In genomic region chr10:73772280-73773151, GRCh38 we compare ENCODE assay signal across 8 cellular contexts. TPM values are rescaled to one million over a fixed set of nuclear protein-coding genes. Genes with fewer than 3 reads are reported as not detected.
A peak's percentile ranks its signal among the peaks of the same experiment; 100 is the strongest.
DNase-seq lines count a peak whose midpoint lies in the region; ATAC-seq and TF ChIP-seq lines count a peak whose summit lies in the region.

No MANE protein-coding gene starts in this region.

- H3K27me3 Mint-ChIP-seq in activated naive CD8-positive, alpha-beta T cell treated with anti-CD3 and anti-CD28 coated beads, Interleukin-2, amount 10 ng/mL, durations not matched to agents 7 days and 5 days = no peaks in the 10 kb centered on the region

- no peaks in the 10 kb centered on the region for H3K9me3 ChIP-seq in HUES64 (ENCODE audit: insufficient read depth, low read depth, low read length)
- H3K9me3 ChIP-seq in parathyroid adenoma (ENCODE audit: control insufficient read depth, low read length) = no peaks in the 10 kb centered on the region
- H3K9me3 ChIP-seq in tibial nerve = no peaks in the 10 kb centered on the region

- H3K27me3 ChIP-seq in HUES64 (ENCODE audit: insufficient read depth, low read length) = no peaks in the 10 kb centered on the region
- no peaks in the 10 kb centered on the region for H3K27me3 ChIP-seq in parathyroid adenoma (ENCODE audit: control insufficient read depth, insufficient read depth, low read length)
- no peaks in the 10 kb centered on the region for H3K27me3 ChIP-seq in tibial nerve

- peaks cover 13% of the 10 kb centered on the region for H3K4me1 ChIP-seq in HUES64 (ENCODE audit: insufficient read depth, low read length)
- peaks cover 3% of the 10 kb centered on the region for H3K4me1 ChIP-seq in parathyroid adenoma
- peaks cover 0 to 52% (median 24%) of the 10 kb centered on the region in 4 donors for H3K4me1 ChIP-seq in tibial nerve

- DNase-seq in Daoy (ENCODE audit: low read depth) = peak; percentile 76
- peak; percentile 66 for DNase-seq in SKM-1 treated with dmso at 0.1 percent for 144 hours (lab: John Stamatoyannopoulos, UW; ENCODE audit: unreplicated experiment)
- peak; percentile 90 for DNase-seq in activated naive CD8-positive, alpha-beta T cell treated with anti-CD3 and anti-CD28 coated beads, Interleukin-2, amount 10 ng/mL, durations not matched to agents 7 days and 5 days
- peak; percentile 91 for DNase-seq in Right ventricle myocardium superior
- DNase-seq in tibial nerve (ENCODE audit: low spot score in 2 of 2) = peak; percentile 45 to 50

- H3K79me2 ChIP-seq in parathyroid adenoma = peaks cover 7% of the 10 kb centered on the region

- H3K36me3 ChIP-seq in HUES64 (ENCODE audit: insufficient read depth, low read length) (peaks cover 64% of the 10 kb centered on the region), parathyroid adenoma (ENCODE audit: control insufficient read depth, insufficient read depth, low read length) (no peaks in the 10 kb centered on the region), tibial nerve (peaks cover 5 to 70% (median 11%) of the 10 kb centered on the region in 3 donors)

- peak overlapping the region; percentile 95 for H3K27ac Mint-ChIP-seq in activated naive CD8-positive, alpha-beta T cell treated with anti-CD3 and anti-CD28 coated beads, Interleukin-2, amount 10 ng/mL, durations not matched to agents 7 days and 5 days

- TF ChIP-seq CTCF in parathyroid adenoma (IDR thresholded peaks at IDR 0.05) = peak; percentile 22
- TF ChIP-seq CTCF in tibial nerve (IDR thresholded peaks at IDR 0.05) = peak in 3 of 5 experiments; percentile 4 to 17 (median 7)

- H3K9me3 Mint-ChIP-seq in activated naive CD8-positive, alpha-beta T cell treated with anti-CD3 and anti-CD28 coated beads, Interleukin-2, amount 10 ng/mL, durations not matched to agents 7 days and 5 days = no peaks in the 10 kb centered on the region

- H3K4me3 ChIP-seq in HUES64 (ENCODE audit: low read length) (peak overlapping the region; percentile 78), parathyroid adenoma (ENCODE audit: low read depth, low read length) (peak overlapping the region; percentile 69), tibial nerve (peak overlapping the region; percentile 76 to 94 (median 88))

- POLR2A ChIA-PET in activated naive CD8-positive, alpha-beta T cell treated with anti-CD3 and anti-CD28 coated beads, Interleukin-2, amount 10 ng/mL, durations not matched to agents 7 days and 5 days (lab: Charles Lee) = interaction anchor here (0.6 to 4.1 kb wide), 13 partner anchors 11 to 107 kb away, joined by 3 to 101 read pairs (median 5); partner anchors contain the start of genes CAMK2G, CHCHD1, SEC24C and ZSWIM8

- intact Hi-C loops in Right ventricle myocardium superior (cut with DNase I) = no loop called here

- TF ChIP-seq POLR2A in tibial nerve (IDR thresholded peaks at IDR 0.05) = peak; percentile 79 to 89

- peaks cover 51% of the 10 kb centered on the region for H3K4me1 Mint-ChIP-seq in activated naive CD8-positive, alpha-beta T cell treated with anti-CD3 and anti-CD28 coated beads, Interleukin-2, amount 10 ng/mL, durations not matched to agents 7 days and 5 days

- H3K9ac ChIP-seq in HUES64 (ENCODE audit: low read depth, low read length) = peak overlapping the region; percentile 87
- H3K9ac ChIP-seq in parathyroid adenoma = peak overlapping the region; percentile 20

- H3K27ac ChIP-seq in HUES64 (ENCODE audit: low read depth, low read length) (peak overlapping the region; percentile 86), parathyroid adenoma (peak overlapping the region; percentile 91), tibial nerve (peak overlapping the region; percentile 92 to 100 (median 97))

- ATAC-seq in GM21447 (IDR thresholded peaks at IDR 0.05; ENCODE audit: unreplicated experiment) (peak; percentile 59), Right ventricle myocardium superior (ENCODE audit: poor library complexity) (peak; percentile 87)
- ATAC-seq in activated naive CD8-positive, alpha-beta T cell treated with anti-CD3 and anti-CD28 coated beads, Interleukin-2, amount 10 ng/mL, durations not matched to agents 7 days and 5 days (ENCODE audit: low read depth) = peak; percentile 76

- peak overlapping the region; percentile 87 for H3K4me2 ChIP-seq in parathyroid adenoma (ENCODE audit: low read length)

- peak overlapping the region; percentile 91 for H3K4me3 Mint-ChIP-seq in activated naive CD8-positive, alpha-beta T cell treated with anti-CD3 and anti-CD28 coated beads, Interleukin-2, amount 10 ng/mL, durations not matched to agents 7 days and 5 days

- WGBS in HUES64 = under 1% methylated on average over 101 of the region's 101 CpGs
- WGBS in tibial nerve, 2 donors = 0% methylated on average over 60 to 64 of the region's 101 CpGs

- H2AFZ ChIP-seq in parathyroid adenoma = peak overlapping the region; percentile 93

- TF ChIP-seq EP300 in tibial nerve (IDR thresholded peaks at IDR 0.05) = peak; percentile 83 to 96

- peaks cover 57% of the 10 kb centered on the region for H3K36me3 Mint-ChIP-seq in activated naive CD8-positive, alpha-beta T cell treated with anti-CD3 and anti-CD28 coated beads, Interleukin-2, amount 10 ng/mL, durations not matched to agents 7 days and 5 days

RNA-seq across cellular contexts. Expression of gene CHCHD1, which starts 9.3 kb away (rescaled TPM):
- total RNA-seq in Daoy (2014; rRNA removed; shearing (Covaris generic)) = 31.0 and 32.3 TPM in 2 replicates
- 91.6 TPM for polyA plus RNA-seq in HUES64 (2013, experiment 1 of 2)
- 82.2 TPM for polyA plus RNA-seq in HUES64 (2013, experiment 2 of 2)
- total RNA-seq in activated naive CD8-positive, alpha-beta T cell treated with anti-CD3 and anti-CD28 coated beads, Interleukin-2, amount 10 ng/mL, durations not matched to agents 7 days and 5 days = 10 to 100 TPM; 23.0 to 24.8 TPM
- total RNA-seq in Right ventricle myocardium superior (28.0 TPM), tibial nerve (10 to 100 TPM in 3 of 4 donors, 1 to 10 TPM in 1; 8.2 to 33.0 (median 16.2) TPM)

RNA-seq across cellular contexts. Expression of gene ZSWIM8, which starts 12.9 kb away (rescaled TPM):
- total RNA-seq in Daoy (2014; rRNA removed; shearing (Covaris generic)) = 26.8 and 27.1 TPM in 2 replicates
- 28.4 TPM for polyA plus RNA-seq in HUES64 (2013, experiment 1 of 2)
- 29.7 TPM for polyA plus RNA-seq in HUES64 (2013, experiment 2 of 2)
- 10 to 100 TPM; 93.4 to 95.2 TPM for total RNA-seq in activated naive CD8-positive, alpha-beta T cell treated with anti-CD3 and anti-CD28 coated beads, Interleukin-2, amount 10 ng/mL, durations not matched to agents 7 days and 5 days
- total RNA-seq in Right ventricle myocardium superior (40.3 TPM), tibial nerve (100 to 1,000 TPM; 104 to 138 (median 121) TPM)

RNA-seq across cellular contexts. Expression of gene SEC24C, which starts 28.3 kb away (rescaled TPM):
- 30.2 and 40.3 TPM in 2 replicates for total RNA-seq in Daoy (2014; rRNA removed; shearing (Covaris generic))
- polyA plus RNA-seq in HUES64 (2013, experiment 1 of 2) = 38.6 TPM
- 42.5 TPM for polyA plus RNA-seq in HUES64 (2013, experiment 2 of 2)
- 10 to 100 TPM; 96.3 to 96.7 TPM for total RNA-seq in activated naive CD8-positive, alpha-beta T cell treated with anti-CD3 and anti-CD28 coated beads, Interleukin-2, amount 10 ng/mL, durations not matched to agents 7 days and 5 days
- total RNA-seq in Right ventricle myocardium superior = 42.3 TPM
- 10 to 100 TPM; 42.0 to 61.2 (median 43.3) TPM for total RNA-seq in tibial nerve

RNA-seq across cellular contexts. Expression of gene NDST2, which starts 38.9 kb away (rescaled TPM):
- 3.5 and 5.7 TPM in 2 replicates for total RNA-seq in Daoy (2014; rRNA removed; shearing (Covaris generic))
- polyA plus RNA-seq in HUES64 (2013, experiment 1 of 2) = 8.3 TPM
- 15.0 TPM for polyA plus RNA-seq in HUES64 (2013, experiment 2 of 2)
- total RNA-seq in activated naive CD8-positive, alpha-beta T cell treated with anti-CD3 and anti-CD28 coated beads, Interleukin-2, amount 10 ng/mL, durations not matched to agents 7 days and 5 days = 10 to 100 TPM; 80.1 to 82.0 TPM
- total RNA-seq in Right ventricle myocardium superior (10.4 TPM), tibial nerve (10 to 100 TPM; 44.8 to 99.3 (median 61.7) TPM)

Comparison
In these comparisons a context has a peak if more than half of its experiments do, and no peak if none do; other contexts are left out.
1. Peak in every context shown above with its lines: DNase-seq, ATAC-seq, H3K4me3 ChIP-seq and H3K27ac ChIP-seq.